In the genomic region with DNA sequence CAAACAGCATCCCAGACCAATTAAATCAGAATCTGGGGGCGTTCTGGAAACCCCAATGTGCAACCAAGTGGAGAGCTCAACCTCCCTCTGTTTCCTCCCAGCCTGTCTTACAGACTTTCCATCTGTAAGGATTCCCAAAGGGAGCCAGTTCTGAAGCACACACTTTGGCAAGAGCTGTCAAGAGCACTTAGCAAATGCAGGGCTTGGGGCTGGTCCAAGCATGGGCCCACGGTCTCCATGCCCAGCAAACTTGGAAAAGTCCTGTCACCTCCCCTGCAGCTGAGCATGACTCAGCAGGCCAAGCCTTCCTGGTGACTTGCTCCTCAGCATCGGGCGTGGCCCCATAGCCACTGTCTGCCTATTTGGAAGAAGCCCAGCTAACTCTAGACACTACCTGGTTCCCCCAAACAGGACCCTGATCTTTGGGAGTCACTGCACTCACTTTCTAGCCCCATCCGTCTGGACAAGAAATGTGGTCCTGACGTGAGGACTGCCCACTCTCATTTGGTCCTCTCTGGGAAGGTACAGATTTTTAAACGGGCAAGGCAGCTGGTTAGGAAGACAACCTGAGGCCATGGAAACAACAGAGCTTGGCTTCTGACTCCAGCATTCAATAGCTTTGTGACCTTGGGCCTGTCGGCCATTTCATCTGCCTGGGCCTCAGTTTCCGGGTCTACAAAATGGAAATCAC, we compare ENCODE assay signal across 8 cellular contexts. TPM values are rescaled to one million over a fixed set of nuclear protein-coding genes. Genes with fewer than 3 reads are reported as not detected.
DNase-seq lines count a peak whose midpoint lies in the region; ATAC-seq and TF ChIP-seq lines count a peak whose summit lies in the region.

No MANE protein-coding gene starts in this region.

- dilution Hi-C loops in IMR-90 (cut with HindIII; ENCODE audit: low sequenced_read_pairs, unreplicated experiment): no loop called here

- POLR2A ChIA-PET in IMR-90 (lab: Charles Lee; ENCODE audit: unreplicated experiment): no interaction called here

- no peaks in the 10 kb centered on the region for H3K27me3 ChIP-seq in IMR-90 (ENCODE audit: control insufficient read depth, insufficient read depth, low read length)

- H3K18ac ChIP-seq in IMR-90 (ENCODE audit: low read depth, low read length): peak overlapping the region; percentile 92

- TF ChIP-seq CTCF in AG09309 (IDR thresholded peaks at IDR 0.05; ENCODE audit: control insufficient read depth, insufficient read depth, low read depth, low read length, missing control alignments) (no peak), IMR-90 (conservative IDR thresholded peaks at IDR 0.05; ENCODE audit: low read depth, low read length) (no peak), fibroblast of pulmonary artery (IDR thresholded peaks at IDR 0.05; ENCODE audit: low read length, missing control alignments) (no peak)

- no peak for TF ChIP-seq RAD21 in IMR-90 (IDR thresholded peaks at IDR 0.05; ENCODE audit: low read length)

- TF ChIP-seq POLR2A in IMR-90 (IDR thresholded peaks at IDR 0.05; ENCODE audit: low read depth, low read length): no peak

- H3K4me1 ChIP-seq in IMR-90 (ENCODE audit: control insufficient read depth, insufficient read depth, low read length): peaks cover 75% of the 10 kb centered on the region

- H4K5ac ChIP-seq in IMR-90 (ENCODE audit: low read depth, low read length): peak overlapping the region; percentile 94

- no peaks in the 10 kb centered on the region for H3K27me3 Mint-ChIP-seq in activated CD4-positive, alpha-beta T cell treated with anti-CD3 and anti-CD28 coated beads, Interleukin-2, amount 10 ng/mL, durations not matched to agents 24 days and 14 days

- H3K9me1 ChIP-seq in IMR-90 (ENCODE audit: insufficient read depth, low read length): peaks cover 63% of the 10 kb centered on the region

- H2BK5ac ChIP-seq in IMR-90 (ENCODE audit: low read depth, low read length, poor library complexity, severe bottlenecking): peak overlapping the region; percentile 98

- intact Hi-C loops in IMR-90 (cut with micrococcal nuclease): no loop called here
- intact Hi-C loops in activated CD4-positive, alpha-beta T cell treated with anti-CD3 and anti-CD28 coated beads, Interleukin-2, amount 10 ng/mL, durations not matched to agents 24 days and 14 days (cut with micrococcal nuclease): no loop called here

- peaks cover 35 to 94% of the 10 kb centered on the region in 2 experiments for H3K79me1 ChIP-seq in IMR-90 (ENCODE audit: low read depth in 1 of 2, low read length in 2 of 2)

- no peaks in the 10 kb centered on the region for H3K9me3 Mint-ChIP-seq in activated CD4-positive, alpha-beta T cell treated with anti-CD3 and anti-CD28 coated beads, Interleukin-2, amount 10 ng/mL, durations not matched to agents 24 days and 14 days

- H4K8ac ChIP-seq in IMR-90 (ENCODE audit: low read depth in 2 of 2, low read length in 2 of 2): peak overlapping the region; percentile 97

- H3K4me1 Mint-ChIP-seq in activated CD4-positive, alpha-beta T cell treated with anti-CD3 and anti-CD28 coated beads, Interleukin-2, amount 10 ng/mL, durations not matched to agents 24 days and 14 days: peaks cover 90% of the 10 kb centered on the region

- H3K4me3 ChIP-seq in AG09309 (ENCODE audit: control insufficient read depth, low read depth, low read length): no peak overlapping the region
- no peak overlapping the region for H3K4me3 ChIP-seq in IMR-90 (ENCODE audit: insufficient read depth, low read depth, low read length)
- no peak overlapping the region for H3K4me3 ChIP-seq in fibroblast of pulmonary artery (replicated peaks; ENCODE audit: low read depth, low read length)

- H3K27ac ChIP-seq in IMR-90 (ENCODE audit: insufficient read depth, low read length): peak overlapping the region; percentile 98

- CTCF ChIA-PET in IMR-90 (lab: Yijun Ruan, JAX): interaction anchor here (1.5 to 2.0 kb wide), 2 partner anchors 29 to 132 kb away, joined by 4 to 7 read pairs; no protein-coding TSS in a partner anchor

- peaks cover 75% of the 10 kb centered on the region for H3K36me3 ChIP-seq in IMR-90 (ENCODE audit: control insufficient read depth, insufficient read depth, low read length)

- peak overlapping the region; percentile 18 for H2AFZ ChIP-seq in IMR-90 (replicated peaks; ENCODE audit: low read length, poor library complexity)

- peak overlapping the region; percentile 100 for H4K91ac ChIP-seq in IMR-90 (ENCODE audit: insufficient read depth, low read depth, low read length)

- peak overlapping the region; percentile 97 for H3K14ac ChIP-seq in IMR-90 (replicated peaks; ENCODE audit: low read depth, low read length)

- H3K23ac ChIP-seq in IMR-90 (ENCODE audit: low read depth, low read length): peak overlapping the region; percentile 97

- DNase-seq in AG09309 (ENCODE audit: low read depth) (peak; percentile 67), IMR-90 (peak; percentile 82), fibroblast of pulmonary artery (ENCODE audit: low read depth) (peak; percentile 79), occipital lobe (lab: John Stamatoyannopoulos, UW) (peak; percentile 58), NCI-H128 (lab: John Stamatoyannopoulos, UW; ENCODE audit: unreplicated experiment) (no peak), NCI-H345 treated with DMSO at 0.1 percent for 48 hours (lab: John Stamatoyannopoulos, UW; ENCODE audit: unreplicated experiment) (no peak)
- DNase-seq in activated CD4-positive, alpha-beta T cell treated with anti-CD3 and anti-CD28 coated beads, Interleukin-2, amount 10 ng/mL, durations not matched to agents 24 days and 14 days: no peak
- DNase-seq in stimulated activated naive CD4-positive, alpha-beta T cell (lab: John Stamatoyannopoulos, UW): no peak

- H3K56ac ChIP-seq in IMR-90 (ENCODE audit: extremely low read depth, insufficient read depth, low read length): peak overlapping the region; percentile 96

- H4K20me1 ChIP-seq in IMR-90 (ENCODE audit: insufficient read depth, low read length): peaks cover 58% of the 10 kb centered on the region

- peak overlapping the region; percentile 100 for H2AK5ac ChIP-seq in IMR-90 (ENCODE audit: low read depth, low read length)

- peak overlapping the region; percentile 96 for H2BK20ac ChIP-seq in IMR-90 (ENCODE audit: low read depth, low read length)

- H3K9me3 ChIP-seq in IMR-90 (ENCODE audit: control insufficient read depth, insufficient read depth, low read length): no peaks in the 10 kb centered on the region

- peak; percentile 16 for ATAC-seq in IMR-90 (ENCODE audit: low read depth)

- H2BK120ac ChIP-seq in IMR-90 (ENCODE audit: low read depth, low read length): peak overlapping the region; percentile 99

- H3K9ac ChIP-seq in IMR-90 (ENCODE audit: low read depth, low read length): peak overlapping the region; percentile 53; the same call in 1 of the 2 replicates

- H2BK15ac ChIP-seq in IMR-90 (ENCODE audit: low read depth, low read length): peak overlapping the region; percentile 87; the same call in 2 of the 3 replicates

- H3K27ac Mint-ChIP-seq in activated CD4-positive, alpha-beta T cell treated with anti-CD3 and anti-CD28 coated beads, Interleukin-2, amount 10 ng/mL, durations not matched to agents 24 days and 14 days: peak overlapping the region; percentile 88

- H3K4me2 ChIP-seq in IMR-90 (ENCODE audit: low read depth, low read length): peak overlapping the region; percentile 5; the same call in 1 of the 2 replicates

- 75% methylated on average over 2 of the region's 9 CpGs; no CpG with 5 or more reads in 1 of the 2 experiments for WGBS in IMR-90 (ENCODE audit: extremely low coverage in 2 of 2, insufficient read length in 1 of 2), 2 experiments

- H3K36me3 Mint-ChIP-seq in activated CD4-positive, alpha-beta T cell treated with anti-CD3 and anti-CD28 coated beads, Interleukin-2, amount 10 ng/mL, durations not matched to agents 24 days and 14 days (ENCODE audit: low read depth): peaks cover 73% of the 10 kb centered on the region

- peak overlapping the region; percentile 65 for H3K4me3 Mint-ChIP-seq in activated CD4-positive, alpha-beta T cell treated with anti-CD3 and anti-CD28 coated beads, Interleukin-2, amount 10 ng/mL, durations not matched to agents 24 days and 14 days

- no TSS peak for BruUV-seq in IMR-90 (replicated peaks; lab: Mats Ljungman, UMichigan)

- peak overlapping the region; percentile 97 for H2AK9ac ChIP-seq in IMR-90 (replicated peaks; ENCODE audit: low read depth, low read length, poor library complexity)

- in situ Hi-C loops in IMR-90 (cut with MboI; ENCODE audit: low sequenced_read_pairs): no loop called here

- peak overlapping the region; percentile 99 for H3K4ac ChIP-seq in IMR-90 (ENCODE audit: low read depth, low read length)

TF ChIP-seq in IMR-90, 13 proteins besides CTCF, POLR2A, EP300 and RAD21:
- TF ChIP-seq RFX5 (IDR thresholded peaks at IDR 0.05; ENCODE audit: low read depth, low read length) (no peak), MXI1 (IDR thresholded peaks at IDR 0.05; ENCODE audit: borderline replicate concordance, low read depth, low read length) (peak; percentile 83; the same call in 1 of the 2 replicates), BHLHE40 (IDR thresholded peaks at IDR 0.05; ENCODE audit: low read depth, low read length) (no peak; the same call in 1 of the 2 replicates), MAFK (IDR thresholded peaks at IDR 0.05; ENCODE audit: low read depth, low read length) (peak; percentile 42; the same call in 1 of the 2 replicates), NFE2L2 (IDR thresholded peaks at IDR 0.05; ENCODE audit: low read depth, low read length) (peak; percentile 92), FOS (IDR thresholded peaks at IDR 0.05; ENCODE audit: low read depth, low read length) (peak; percentile 64)
- TF ChIP-seq, protein P1, sequence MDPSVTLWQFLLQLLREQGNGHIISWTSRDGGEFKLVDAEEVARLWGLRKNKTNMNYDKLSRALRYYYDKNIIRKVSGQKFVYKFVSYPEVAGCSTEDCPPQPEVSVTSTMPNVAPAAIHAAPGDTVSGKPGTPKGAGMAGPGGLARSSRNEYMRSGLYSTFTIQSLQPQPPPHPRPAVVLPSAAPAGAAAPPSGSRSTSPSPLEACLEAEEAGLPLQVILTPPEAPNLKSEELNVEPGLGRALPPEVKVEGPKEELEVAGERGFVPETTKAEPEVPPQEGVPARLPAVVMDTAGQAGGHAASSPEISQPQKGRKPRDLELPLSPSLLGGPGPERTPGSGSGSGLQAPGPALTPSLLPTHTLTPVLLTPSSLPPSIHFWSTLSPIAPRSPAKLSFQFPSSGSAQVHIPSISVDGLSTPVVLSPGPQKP (IDR thresholded peaks at IDR 0.05; ENCODE audit: borderline replicate concordance, low read depth, low read length): no peak

RNA-seq across cellular contexts. Expression of gene SLC2A1, which starts 16.9 kb away (rescaled TPM):
- total RNA-seq in IMR-90 (2012; rRNA removed) (203 and 395 TPM in 2 replicates), occipital lobe (29.3 TPM)
- 200 and 208 TPM in 2 replicates for polyA plus RNA-seq in IMR-90 (2012; rRNA removed)
- 557 and 944 TPM in 2 replicates for polyA plus RNA-seq in IMR-90 (2012; cell fraction: cytosol; rRNA removed)
- 202 and 690 TPM in 2 replicates for polyA plus RNA-seq in IMR-90 (2012; cell fraction: nucleus; rRNA removed; ENCODE audit: low replicate concordance)
- 135 and 144 TPM in 2 replicates for total RNA-seq in activated CD4-positive, alpha-beta T cell treated with anti-CD3 and anti-CD28 coated beads, Interleukin-2, amount 10 ng/mL, durations not matched to agents 24 days and 14 days

Comparison
In these comparisons a context has a peak if more than half of its experiments do, and no peak if none do; other contexts are left out.
1. DNase-seq: peak in AG09309 (single experiment), IMR-90 (single experiment), fibroblast of pulmonary artery (single experiment) and occipital lobe (single experiment); none in activated CD4-positive, alpha-beta T cell treated with anti-CD3 and anti-CD28 coated beads, Interleukin-2, amount 10 ng/mL, durations not matched to agents 24 days and 14 days (single experiment), NCI-H128 (single experiment), NCI-H345 treated with DMSO at 0.1 percent for 48 hours (single experiment) and stimulated activated naive CD4-positive, alpha-beta T cell (0 of 6).